Comparison of ENCODE assay signal across 1 cellular context in the genomic region with DNA sequence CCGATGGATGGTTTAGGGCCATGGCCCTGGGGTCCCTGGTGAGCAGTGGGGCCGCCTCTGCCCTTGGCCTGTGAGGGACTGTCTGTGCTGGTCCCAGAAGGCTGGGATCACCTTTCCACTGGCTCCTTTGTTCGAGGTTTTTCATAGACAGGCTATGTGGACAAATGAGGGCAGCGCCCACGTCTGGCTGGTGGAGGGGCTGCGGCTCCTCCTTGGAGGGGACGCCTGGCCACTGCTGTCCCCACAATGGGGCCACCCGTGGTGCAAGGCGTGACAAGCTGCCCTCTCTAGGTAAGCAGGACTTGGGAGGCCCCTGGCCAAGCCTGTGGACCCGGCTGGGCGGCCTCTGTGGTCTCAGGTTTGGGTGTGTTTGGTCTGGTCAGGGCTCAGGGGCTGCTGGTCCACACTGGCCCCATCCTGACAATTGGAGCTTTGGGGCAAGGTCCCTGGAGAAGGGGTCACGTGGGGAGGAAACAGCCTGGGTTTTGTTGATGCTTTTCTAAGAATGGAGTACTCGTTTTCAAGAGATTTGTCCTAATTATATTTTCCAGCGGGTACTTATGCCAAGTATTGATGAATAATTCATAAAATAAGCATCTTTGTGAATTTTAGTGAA.
TF ChIP-seq lines count a peak whose summit lies in the region.

No MANE protein-coding gene starts in this region.

TF ChIP-seq in HepG2, 621 proteins besides CTCF, POLR2A, EP300 and RAD21 (continued from another document and continues in another):
- TF ChIP-seq, protein P1, sequence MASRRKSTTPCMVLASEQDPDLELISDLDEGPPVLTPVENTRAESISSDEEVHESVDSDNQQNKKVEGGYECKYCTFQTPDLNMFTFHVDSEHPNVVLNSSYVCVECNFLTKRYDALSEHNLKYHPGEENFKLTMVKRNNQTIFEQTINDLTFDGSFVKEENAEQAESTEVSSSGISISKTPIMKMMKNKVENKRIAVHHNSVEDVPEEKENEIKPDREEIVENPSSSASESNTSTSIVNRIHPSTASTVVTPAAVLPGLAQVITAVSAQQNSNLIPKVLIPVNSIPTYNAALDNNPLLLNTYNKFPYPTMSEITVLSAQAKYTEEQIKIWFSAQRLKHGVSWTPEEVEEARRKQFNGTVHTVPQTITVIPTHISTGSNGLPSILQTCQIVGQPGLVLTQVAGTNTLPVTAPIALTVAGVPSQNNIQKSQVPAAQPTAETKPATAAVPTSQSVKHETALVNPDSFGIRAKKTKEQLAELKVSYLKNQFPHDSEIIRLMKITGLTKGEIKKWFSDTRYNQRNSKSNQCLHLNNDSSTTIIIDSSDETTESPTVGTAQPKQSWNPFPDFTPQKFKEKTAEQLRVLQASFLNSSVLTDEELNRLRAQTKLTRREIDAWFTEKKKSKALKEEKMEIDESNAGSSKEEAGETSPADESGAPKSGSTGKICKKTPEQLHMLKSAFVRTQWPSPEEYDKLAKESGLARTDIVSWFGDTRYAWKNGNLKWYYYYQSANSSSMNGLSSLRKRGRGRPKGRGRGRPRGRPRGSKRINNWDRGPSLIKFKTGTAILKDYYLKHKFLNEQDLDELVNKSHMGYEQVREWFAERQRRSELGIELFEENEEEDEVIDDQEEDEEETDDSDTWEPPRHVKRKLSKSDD (CRISPR knock-in tag; IDR thresholded peaks at IDR 0.05; ENCODE audit: low read depth), result 0 out of 2 replicates have a peak, but pooled peaks have one; percentile 11
- TF ChIP-seq STAG1 (CRISPR knock-in tag; IDR thresholded peaks at IDR 0.05) (peak; percentile 74), SMYD3 (CRISPR knock-in tag; IDR thresholded peaks at IDR 0.05) (no peak), REL (CRISPR knock-in tag; conservative IDR thresholded peaks at IDR 0.05) (no peak), PTBP1 (IDR thresholded peaks at IDR 0.05; ENCODE audit: low read depth, low read length, poor library complexity, severe bottlenecking) (no peak), ZNF101 (CRISPR knock-in tag; IDR thresholded peaks at IDR 0.05; ENCODE audit: borderline replicate concordance, low read depth) (no peak), XBP1 (CRISPR knock-in tag; IDR thresholded peaks at IDR 0.05) (no peak), BORCS8-MEF2B (CRISPR knock-in tag; IDR thresholded peaks at IDR 0.05) (no peak), PLRG1 (conservative IDR thresholded peaks at IDR 0.05) (no peak), DR1 (CRISPR knock-in tag; IDR thresholded peaks at IDR 0.05) (no peak), HNRNPL (IDR thresholded peaks at IDR 0.05; ENCODE audit: low read depth, low read length) (no peak), JARID2 (CRISPR knock-in tag; IDR thresholded peaks at IDR 0.05; ENCODE audit: insufficient replicate concordance) (no peak), ZNF12 (CRISPR knock-in tag; IDR thresholded peaks at IDR 0.05) (0 out of 2 replicates have a peak, but pooled peaks have one; percentile 17), EEA1 (CRISPR knock-in tag; IDR thresholded peaks at IDR 0.05; ENCODE audit: borderline replicate concordance) (no peak), TGIF2 (CRISPR knock-in tag; IDR thresholded peaks at IDR 0.05) (no peak), CENPX (CRISPR knock-in tag; IDR thresholded peaks at IDR 0.05) (no peak), SAP130 (CRISPR knock-in tag; IDR thresholded peaks at IDR 0.05; ENCODE audit: low read depth) (peak; percentile 41), MBD4 (IDR thresholded peaks at IDR 0.05; ENCODE audit: borderline replicate concordance, low read length) (no peak), ASH2L (IDR thresholded peaks at IDR 0.05; ENCODE audit: insufficient read length, low read depth, low read length) (peak; percentile 8), ZNF777 (CRISPR knock-in tag; IDR thresholded peaks at IDR 0.05) (peak; percentile 36; the same call in 1 of the 2 replicates), ZNF841 (CRISPR knock-in tag; IDR thresholded peaks at IDR 0.05; ENCODE audit: borderline replicate concordance) (no peak), HOXD1 (CRISPR knock-in tag; IDR thresholded peaks at IDR 0.05) (no peak), EZH2 (conservative IDR thresholded peaks at IDR 0.05; ENCODE audit: low read depth, low read length) (no peak), RORA (CRISPR knock-in tag; IDR thresholded peaks at IDR 0.05) (no peak), ZNF329 (CRISPR knock-in tag; IDR thresholded peaks at IDR 0.05; ENCODE audit: low read depth) (no peak), JUNB (CRISPR knock-in tag; IDR thresholded peaks at IDR 0.05; ENCODE audit: borderline replicate concordance) (no peak), ZFP36L2 (CRISPR knock-in tag; IDR thresholded peaks at IDR 0.05) (no peak), HCFC1 (IDR thresholded peaks at IDR 0.05; ENCODE audit: low read depth, low read length) (no peak), NFIC (IDR thresholded peaks at IDR 0.05; ENCODE audit: low read length) (no peak), XRCC5 (optimal IDR thresholded peaks at IDR 0.05; ENCODE audit: low read length) (no peak), NFE2L1 (CRISPR knock-in tag; IDR thresholded peaks at IDR 0.05; ENCODE audit: borderline replicate concordance) (no peak), ZNF839 (CRISPR knock-in tag; IDR thresholded peaks at IDR 0.05; ENCODE audit: borderline replicate concordance) (no peak)
- TF ChIP-seq, protein P2, sequence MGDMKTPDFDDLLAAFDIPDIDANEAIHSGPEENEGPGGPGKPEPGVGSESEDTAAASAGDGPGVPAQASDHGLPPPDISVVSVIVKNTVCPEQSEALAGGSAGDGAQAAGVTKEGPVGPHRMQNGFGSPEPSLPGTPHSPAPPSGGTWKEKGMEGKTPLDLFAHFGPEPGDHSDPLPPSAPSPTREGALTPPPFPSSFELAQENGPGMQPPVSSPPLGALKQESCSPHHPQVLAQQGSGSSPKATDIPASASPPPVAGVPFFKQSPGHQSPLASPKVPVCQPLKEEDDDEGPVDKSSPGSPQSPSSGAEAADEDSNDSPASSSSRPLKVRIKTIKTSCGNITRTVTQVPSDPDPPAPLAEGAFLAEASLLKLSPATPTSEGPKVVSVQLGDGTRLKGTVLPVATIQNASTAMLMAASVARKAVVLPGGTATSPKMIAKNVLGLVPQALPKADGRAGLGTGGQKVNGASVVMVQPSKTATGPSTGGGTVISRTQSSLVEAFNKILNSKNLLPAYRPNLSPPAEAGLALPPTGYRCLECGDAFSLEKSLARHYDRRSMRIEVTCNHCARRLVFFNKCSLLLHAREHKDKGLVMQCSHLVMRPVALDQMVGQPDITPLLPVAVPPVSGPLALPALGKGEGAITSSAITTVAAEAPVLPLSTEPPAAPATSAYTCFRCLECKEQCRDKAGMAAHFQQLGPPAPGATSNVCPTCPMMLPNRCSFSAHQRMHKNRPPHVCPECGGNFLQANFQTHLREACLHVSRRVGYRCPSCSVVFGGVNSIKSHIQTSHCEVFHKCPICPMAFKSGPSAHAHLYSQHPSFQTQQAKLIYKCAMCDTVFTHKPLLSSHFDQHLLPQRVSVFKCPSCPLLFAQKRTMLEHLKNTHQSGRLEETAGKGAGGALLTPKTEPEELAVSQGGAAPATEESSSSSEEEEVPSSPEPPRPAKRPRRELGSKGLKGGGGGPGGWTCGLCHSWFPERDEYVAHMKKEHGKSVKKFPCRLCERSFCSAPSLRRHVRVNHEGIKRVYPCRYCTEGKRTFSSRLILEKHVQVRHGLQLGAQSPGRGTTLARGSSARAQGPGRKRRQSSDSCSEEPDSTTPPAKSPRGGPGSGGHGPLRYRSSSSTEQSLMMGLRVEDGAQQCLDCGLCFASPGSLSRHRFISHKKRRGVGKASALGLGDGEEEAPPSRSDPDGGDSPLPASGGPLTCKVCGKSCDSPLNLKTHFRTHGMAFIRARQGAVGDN (CRISPR knock-in tag; IDR thresholded peaks at IDR 0.05), result peak; percentile 33
- TF ChIP-seq, protein P3, sequence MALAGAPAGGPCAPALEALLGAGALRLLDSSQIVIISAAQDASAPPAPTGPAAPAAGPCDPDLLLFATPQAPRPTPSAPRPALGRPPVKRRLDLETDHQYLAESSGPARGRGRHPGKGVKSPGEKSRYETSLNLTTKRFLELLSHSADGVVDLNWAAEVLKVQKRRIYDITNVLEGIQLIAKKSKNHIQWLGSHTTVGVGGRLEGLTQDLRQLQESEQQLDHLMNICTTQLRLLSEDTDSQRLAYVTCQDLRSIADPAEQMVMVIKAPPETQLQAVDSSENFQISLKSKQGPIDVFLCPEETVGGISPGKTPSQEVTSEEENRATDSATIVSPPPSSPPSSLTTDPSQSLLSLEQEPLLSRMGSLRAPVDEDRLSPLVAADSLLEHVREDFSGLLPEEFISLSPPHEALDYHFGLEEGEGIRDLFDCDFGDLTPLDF (CRISPR knock-in tag; IDR thresholded peaks at IDR 0.05), result no peak
- TF ChIP-seq, protein P4, sequence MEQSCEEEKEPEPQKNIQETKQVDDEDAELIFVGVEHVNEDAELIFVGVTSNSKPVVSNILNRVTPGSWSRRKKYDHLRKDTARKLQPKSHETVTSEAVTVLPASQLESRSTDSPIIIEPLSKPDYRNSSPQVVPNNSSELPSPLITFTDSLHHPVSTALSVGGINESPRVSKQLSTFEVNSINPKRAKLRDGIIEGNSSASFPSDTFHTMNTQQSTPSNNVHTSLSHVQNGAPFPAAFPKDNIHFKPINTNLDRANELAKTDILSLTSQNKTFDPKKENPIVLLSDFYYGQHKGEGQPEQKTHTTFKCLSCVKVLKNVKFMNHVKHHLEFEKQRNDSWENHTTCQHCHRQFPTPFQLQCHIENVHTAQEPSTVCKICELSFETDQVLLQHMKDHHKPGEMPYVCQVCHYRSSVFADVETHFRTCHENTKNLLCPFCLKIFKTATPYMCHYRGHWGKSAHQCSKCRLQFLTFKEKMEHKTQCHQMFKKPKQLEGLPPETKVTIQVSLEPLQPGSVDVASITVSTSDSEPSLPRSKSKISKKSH (CRISPR knock-in tag; IDR thresholded peaks at IDR 0.05; ENCODE audit: borderline replicate concordance), result no peak
- TF ChIP-seq, protein P5, sequence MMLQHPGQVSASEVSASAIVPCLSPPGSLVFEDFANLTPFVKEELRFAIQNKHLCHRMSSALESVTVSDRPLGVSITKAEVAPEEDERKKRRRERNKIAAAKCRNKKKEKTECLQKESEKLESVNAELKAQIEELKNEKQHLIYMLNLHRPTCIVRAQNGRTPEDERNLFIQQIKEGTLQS (CRISPR knock-in tag; IDR thresholded peaks at IDR 0.05), result no peak
- TF ChIP-seq, protein P6, sequence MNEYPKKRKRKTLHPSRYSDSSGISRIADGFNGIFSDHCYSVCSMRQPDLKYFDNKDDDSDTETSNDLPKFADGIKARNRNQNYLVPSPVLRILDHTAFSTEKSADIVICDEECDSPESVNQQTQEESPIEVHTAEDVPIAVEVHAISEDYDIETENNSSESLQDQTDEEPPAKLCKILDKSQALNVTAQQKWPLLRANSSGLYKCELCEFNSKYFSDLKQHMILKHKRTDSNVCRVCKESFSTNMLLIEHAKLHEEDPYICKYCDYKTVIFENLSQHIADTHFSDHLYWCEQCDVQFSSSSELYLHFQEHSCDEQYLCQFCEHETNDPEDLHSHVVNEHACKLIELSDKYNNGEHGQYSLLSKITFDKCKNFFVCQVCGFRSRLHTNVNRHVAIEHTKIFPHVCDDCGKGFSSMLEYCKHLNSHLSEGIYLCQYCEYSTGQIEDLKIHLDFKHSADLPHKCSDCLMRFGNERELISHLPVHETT (CRISPR knock-in tag; conservative IDR thresholded peaks at IDR 0.05), result no peak
- TF ChIP-seq, protein P7, sequence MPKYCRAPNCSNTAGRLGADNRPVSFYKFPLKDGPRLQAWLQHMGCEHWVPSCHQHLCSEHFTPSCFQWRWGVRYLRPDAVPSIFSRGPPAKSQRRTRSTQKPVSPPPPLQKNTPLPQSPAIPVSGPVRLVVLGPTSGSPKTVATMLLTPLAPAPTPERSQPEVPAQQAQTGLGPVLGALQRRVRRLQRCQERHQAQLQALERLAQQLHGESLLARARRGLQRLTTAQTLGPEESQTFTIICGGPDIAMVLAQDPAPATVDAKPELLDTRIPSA (CRISPR knock-in tag; IDR thresholded peaks at IDR 0.05; ENCODE audit: borderline replicate concordance), result no peak
- TF ChIP-seq, protein P8, sequence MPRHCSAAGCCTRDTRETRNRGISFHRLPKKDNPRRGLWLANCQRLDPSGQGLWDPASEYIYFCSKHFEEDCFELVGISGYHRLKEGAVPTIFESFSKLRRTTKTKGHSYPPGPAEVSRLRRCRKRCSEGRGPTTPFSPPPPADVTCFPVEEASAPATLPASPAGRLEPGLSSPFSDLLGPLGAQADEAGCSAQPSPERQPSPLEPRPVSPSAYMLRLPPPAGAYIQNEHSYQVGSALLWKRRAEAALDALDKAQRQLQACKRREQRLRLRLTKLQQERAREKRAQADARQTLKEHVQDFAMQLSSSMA (CRISPR knock-in tag; IDR thresholded peaks at IDR 0.05), result no peak
- TF ChIP-seq, protein P9, sequence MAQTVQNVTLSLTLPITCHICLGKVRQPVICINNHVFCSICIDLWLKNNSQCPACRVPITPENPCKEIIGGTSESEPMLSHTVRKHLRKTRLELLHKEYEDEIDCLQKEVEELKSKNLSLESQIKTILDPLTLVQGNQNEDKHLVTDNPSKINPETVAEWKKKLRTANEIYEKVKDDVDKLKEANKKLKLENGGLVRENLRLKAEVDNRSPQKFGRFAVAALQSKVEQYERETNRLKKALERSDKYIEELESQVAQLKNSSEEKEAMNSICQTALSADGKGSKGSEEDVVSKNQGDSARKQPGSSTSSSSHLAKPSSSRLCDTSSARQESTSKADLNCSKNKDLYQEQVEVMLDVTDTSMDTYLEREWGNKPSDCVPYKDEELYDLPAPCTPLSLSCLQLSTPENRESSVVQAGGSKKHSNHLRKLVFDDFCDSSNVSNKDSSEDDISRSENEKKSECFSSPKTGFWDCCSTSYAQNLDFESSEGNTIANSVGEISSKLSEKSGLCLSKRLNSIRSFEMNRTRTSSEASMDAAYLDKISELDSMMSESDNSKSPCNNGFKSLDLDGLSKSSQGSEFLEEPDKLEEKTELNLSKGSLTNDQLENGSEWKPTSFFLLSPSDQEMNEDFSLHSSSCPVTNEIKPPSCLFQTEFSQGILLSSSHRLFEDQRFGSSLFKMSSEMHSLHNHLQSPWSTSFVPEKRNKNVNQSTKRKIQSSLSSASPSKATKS (CRISPR knock-in tag; IDR thresholded peaks at IDR 0.05), result no peak
- TF ChIP-seq, protein P10, sequence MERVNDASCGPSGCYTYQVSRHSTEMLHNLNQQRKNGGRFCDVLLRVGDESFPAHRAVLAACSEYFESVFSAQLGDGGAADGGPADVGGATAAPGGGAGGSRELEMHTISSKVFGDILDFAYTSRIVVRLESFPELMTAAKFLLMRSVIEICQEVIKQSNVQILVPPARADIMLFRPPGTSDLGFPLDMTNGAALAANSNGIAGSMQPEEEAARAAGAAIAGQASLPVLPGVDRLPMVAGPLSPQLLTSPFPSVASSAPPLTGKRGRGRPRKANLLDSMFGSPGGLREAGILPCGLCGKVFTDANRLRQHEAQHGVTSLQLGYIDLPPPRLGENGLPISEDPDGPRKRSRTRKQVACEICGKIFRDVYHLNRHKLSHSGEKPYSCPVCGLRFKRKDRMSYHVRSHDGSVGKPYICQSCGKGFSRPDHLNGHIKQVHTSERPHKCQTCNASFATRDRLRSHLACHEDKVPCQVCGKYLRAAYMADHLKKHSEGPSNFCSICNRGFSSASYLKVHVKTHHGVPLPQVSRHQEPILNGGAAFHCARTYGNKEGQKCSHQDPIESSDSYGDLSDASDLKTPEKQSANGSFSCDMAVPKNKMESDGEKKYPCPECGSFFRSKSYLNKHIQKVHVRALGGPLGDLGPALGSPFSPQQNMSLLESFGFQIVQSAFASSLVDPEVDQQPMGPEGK (CRISPR knock-in tag; IDR thresholded peaks at IDR 0.05), result peak; percentile 36
- TF ChIP-seq, protein P11, sequence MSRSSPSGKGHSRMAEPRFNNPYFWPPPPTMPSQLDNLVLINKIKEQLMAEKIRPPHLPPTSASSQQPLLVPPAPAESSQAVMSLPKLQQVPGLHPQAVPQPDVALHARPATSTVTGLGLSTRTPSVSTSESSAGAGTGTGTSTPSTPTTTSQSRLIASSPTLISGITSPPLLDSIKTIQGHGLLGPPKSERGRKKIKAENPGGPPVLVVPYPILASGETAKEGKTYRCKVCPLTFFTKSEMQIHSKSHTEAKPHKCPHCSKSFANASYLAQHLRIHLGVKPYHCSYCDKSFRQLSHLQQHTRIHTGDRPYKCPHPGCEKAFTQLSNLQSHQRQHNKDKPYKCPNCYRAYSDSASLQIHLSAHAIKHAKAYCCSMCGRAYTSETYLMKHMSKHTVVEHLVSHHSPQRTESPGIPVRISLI (CRISPR knock-in tag; IDR thresholded peaks at IDR 0.05; ENCODE audit: borderline replicate concordance), result 0 out of 2 replicates have a peak, but pooled peaks have one; percentile 36
